In the genomic region with DNA sequence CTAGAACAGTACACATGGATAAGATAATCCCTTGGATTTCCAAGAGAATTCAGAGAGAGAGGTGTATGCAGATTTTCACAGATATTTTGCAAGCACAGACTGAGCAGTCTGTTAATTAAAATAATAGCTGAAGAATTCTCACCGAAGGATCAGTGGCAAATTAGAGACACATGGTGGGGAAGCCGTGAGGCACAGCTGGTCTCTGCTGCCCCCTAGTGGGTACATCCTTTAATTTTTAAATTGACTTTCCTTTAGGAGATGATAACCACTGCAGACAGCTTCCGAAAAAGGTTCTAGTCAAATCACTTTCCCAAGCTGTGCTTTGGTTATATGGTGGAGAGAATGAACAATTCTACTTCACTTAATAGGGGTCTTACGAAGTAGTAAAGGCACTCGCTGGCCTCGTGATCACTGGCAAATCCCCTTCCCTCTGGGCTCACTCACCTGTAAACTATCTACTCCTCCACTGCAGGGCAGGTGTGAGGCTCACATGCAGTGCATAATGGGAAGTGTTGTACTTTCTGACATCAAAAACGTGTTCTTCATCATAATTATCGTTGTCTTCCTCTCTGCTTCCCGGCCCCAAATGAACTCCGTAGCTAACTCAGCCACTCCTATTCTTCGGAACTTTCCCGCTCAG, we compare ENCODE assay signal across 8 cellular contexts. TPM values are rescaled to one million over a fixed set of nuclear protein-coding genes. Genes with fewer than 3 reads are reported as not detected.
DNase-seq lines count a peak whose midpoint lies in the region; ATAC-seq and TF ChIP-seq lines count a peak whose summit lies in the region.

No MANE protein-coding gene starts in this region.

- peak; percentile 61 for DNase-seq in EL
- peak; percentile 43 for DNase-seq in HuH-7.5 (ENCODE audit: low spot score)
- peak in 1 of 3 donors; percentile 78 for DNase-seq in Peyer's patch
- DNase-seq in activated T-cell treated with anti-CD3 and anti-CD28 coated beads, Interleukin-2, amount 50 U/mL, for 48 hours: peak; percentile 63 to 70
- peak; percentile 81 for DNase-seq in fibroblast of peridontal ligament (ENCODE audit: extremely low read depth)
- DNase-seq in occipital lobe (lab: John Stamatoyannopoulos, UW): peak; percentile 26
- no peak for DNase-seq in upper lobe of right lung

- TF ChIP-seq POLR2A in Peyer's patch (IDR thresholded peaks at IDR 0.05): no peak

- H3K27ac ChIP-seq in Peyer's patch (no peak overlapping the region), upper lobe of right lung (no peak overlapping the region)

- no peaks in the 10 kb centered on the region for H3K4me1 ChIP-seq in Peyer's patch
- no peaks in the 10 kb centered on the region for H3K4me1 ChIP-seq in upper lobe of right lung

- H3K36me3 ChIP-seq in Peyer's patch (peaks cover 0 to 15% (median 0%) of the 10 kb centered on the region in 3 donors), upper lobe of right lung (peaks cover 12% of the 10 kb centered on the region)

- no peaks in the 10 kb centered on the region for H3K27me3 ChIP-seq in Peyer's patch
- no peaks in the 10 kb centered on the region for H3K27me3 ChIP-seq in upper lobe of right lung

- no peak overlapping the region for H3K4me3 ChIP-seq in Peyer's patch
- H3K4me3 ChIP-seq in upper lobe of right lung: no peak overlapping the region

- peak; percentile 89 for ATAC-seq in upper lobe of right lung
- ATAC-seq in GM21786 (IDR thresholded peaks at IDR 0.05; ENCODE audit: unreplicated experiment): no peak

- TF ChIP-seq CTCF in Peyer's patch (IDR thresholded peaks at IDR 0.05) (peak; percentile 50 to 88 (median 84)), upper lobe of right lung (IDR thresholded peaks at IDR 0.05) (peak; percentile 84)

- intact Hi-C loops in upper lobe of right lung (cut with DNase I): loop anchor here (10.0 kb wide), 1 partner anchor 515 kb away; no protein-coding TSS in a partner anchor

- H3K9me3 ChIP-seq in Peyer's patch (no peaks in the 10 kb centered on the region), upper lobe of right lung (no peaks in the 10 kb centered on the region)

RNA-seq across cellular contexts. Expression of a gene that starts 19.5 kb away (rescaled TPM):
- total RNA-seq in Peyer's patch: 10 to 100 TPM; 20.3 to 48.7 (median 27.1) TPM
- 14.7 TPM for total RNA-seq in occipital lobe
- 26.7 TPM for total RNA-seq in upper lobe of right lung

RNA-seq across cellular contexts. Expression of a gene that starts 30.6 kb away (rescaled TPM):
- 10 to 100 TPM; 15.4 to 25.6 (median 19.5) TPM for total RNA-seq in Peyer's patch
- total RNA-seq in occipital lobe: 8.6 TPM
- total RNA-seq in upper lobe of right lung: 27.8 TPM
